In the genomic region with DNA sequence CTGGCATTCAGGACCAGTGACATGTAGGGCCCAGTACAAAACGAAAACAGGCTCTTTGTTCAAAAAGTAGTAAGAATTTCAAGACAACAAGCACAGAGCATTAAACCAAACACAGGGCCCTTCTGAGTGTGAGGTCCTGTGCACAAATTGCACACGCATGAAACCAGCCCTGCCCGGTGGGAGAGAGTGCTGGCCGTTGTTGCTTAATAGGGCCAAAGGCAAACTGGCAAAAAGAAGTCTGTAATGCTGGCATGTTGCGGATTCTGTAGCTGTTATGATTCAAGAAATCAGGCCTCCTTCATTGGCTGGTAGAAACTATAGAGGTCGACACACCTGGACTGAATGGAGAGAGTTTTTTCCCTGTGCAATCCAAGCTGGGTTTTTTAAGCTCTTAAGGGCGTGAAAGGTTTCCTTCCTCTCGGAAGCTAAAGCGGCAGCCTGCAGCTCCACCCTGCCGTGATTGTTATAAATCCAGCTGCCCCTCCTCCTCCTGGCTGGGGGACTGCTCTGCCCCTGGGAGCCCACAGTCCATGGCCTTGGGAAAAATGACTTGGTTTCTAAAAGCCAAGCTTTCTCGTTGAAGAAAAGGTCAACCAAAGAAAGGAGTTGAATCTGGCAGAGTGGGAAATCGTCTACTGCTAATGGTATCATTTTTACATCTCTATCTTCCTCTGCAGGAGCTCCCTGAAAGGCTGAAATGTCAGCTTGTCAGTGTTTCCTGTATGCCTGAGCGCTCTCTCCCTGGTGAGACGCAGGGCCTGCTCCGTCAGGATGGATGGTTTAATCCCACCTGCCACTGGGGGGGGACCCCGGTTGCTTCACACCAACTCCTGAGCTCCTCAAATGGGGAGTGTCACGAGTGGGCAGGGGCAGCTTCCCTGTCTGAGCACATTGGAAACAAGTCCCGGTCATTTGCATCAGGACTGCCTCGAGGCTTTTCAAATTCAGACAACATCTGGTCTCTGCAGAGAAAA, we compare ENCODE assay signal across 14 cellular contexts.
DNase-seq lines count a peak whose midpoint lies in the region; ATAC-seq and TF ChIP-seq lines count a peak whose summit lies in the region.
"Had no signal": no experiment of that assay in that cellular context is flagged by ENCODE, and none has a peak within 500 bp of the region (broad histone marks: within the 10 kb centered on the region; RNA-seq: fewer than 3 reads in every experiment).

No MANE protein-coding gene starts in this region.

- H2AK5ac ChIP-seq in H9 (ENCODE audit: insufficient read length, low read length), result no peak overlapping the region

- no peak overlapping the region for H4K5ac ChIP-seq in H9 (ENCODE audit: insufficient read length, low read depth, low read length)

- no CpG with 5 or more reads among the region's 19 CpGs for WGBS in H9 (ENCODE audit: extremely low coverage, insufficient read length, low lambda C conversion rate)

- no peak overlapping the region for H3K4ac ChIP-seq in H9 (ENCODE audit: low read depth, low read length)

- H3K23ac ChIP-seq in H9 (ENCODE audit: insufficient read length, low read depth, low read length), result no peak overlapping the region

- peak overlapping the region; percentile 1 for H3K4me2 ChIP-seq in H9 (ENCODE audit: insufficient read depth, insufficient read length, low read length)

- H3K4me1 Mint-ChIP-seq in H9, result peaks cover 23 to 25% of the 10 kb centered on the region in 2 experiments
- H3K4me1 Mint-ChIP-seq in stimulated activated effector memory CD8-positive, alpha-beta T cell treated with anti-CD3 and anti-CD28 coated beads, Interleukin-12 subunit alpha, Interleukin-12 subunit beta, amount 100 ng/mL, for 72 hours, result no peaks in the 10 kb centered on the region

- H3K36me3 Mint-ChIP-seq in H9 (ENCODE audit: insufficient read depth in 1 of 3, low read depth in 3 of 3), result no peaks in the 10 kb centered on the region; a peak in 1 of 7 replicates
- no peaks in the 10 kb centered on the region for H3K36me3 Mint-ChIP-seq in stimulated activated effector memory CD8-positive, alpha-beta T cell treated with anti-CD3 and anti-CD28 coated beads, Interleukin-12 subunit alpha, Interleukin-12 subunit beta, amount 100 ng/mL, for 72 hours

- H3K23me2 ChIP-seq in H9 (ENCODE audit: insufficient read length, low read depth, low read length, poor library complexity, severe bottlenecking), result no peaks in the 10 kb centered on the region

- no peak overlapping the region for H2BK5ac ChIP-seq in H9 (ENCODE audit: insufficient read length, low read length)

- no peaks in the 10 kb centered on the region for H3K27me3 ChIP-seq in H9 (ENCODE audit: insufficient read depth, low read length)
- H3K27me3 ChIP-seq in neuron (ENCODE audit: insufficient read depth, low read length), result no peaks in the 10 kb centered on the region

- no peak overlapping the region for H3T11ph ChIP-seq in H9 (ENCODE audit: low read length)

- no peak overlapping the region for H2BK12ac ChIP-seq in H9 (ENCODE audit: insufficient read length, low read depth, low read length)

- no peak overlapping the region for H4K91ac ChIP-seq in H9 (ENCODE audit: insufficient read length, low read depth, low read length)

- no peak overlapping the region for H2BK20ac ChIP-seq in H9 (ENCODE audit: low read depth, low read length, poor library complexity, severe bottlenecking)

- no peak overlapping the region for H3K27ac ChIP-seq in H9 (ENCODE audit: insufficient read length, low read depth, low read length)

- no peak overlapping the region for H3K56ac ChIP-seq in H9 (ENCODE audit: insufficient read length, low read depth, low read length)

- ATAC-seq in GM21423 (IDR thresholded peaks at IDR 0.05; ENCODE audit: unreplicated experiment) (no peak), GM21528 (IDR thresholded peaks at IDR 0.05; ENCODE audit: low FRiP score, unreplicated experiment) (no peak)
- ATAC-seq in stimulated activated effector memory CD8-positive, alpha-beta T cell treated with anti-CD3 and anti-CD28 coated beads, Interleukin-12 subunit alpha, Interleukin-12 subunit beta, amount 100 ng/mL, for 72 hours, result no peak
- ATAC-seq: activated CD4-positive, alpha-beta T cell treated with anti-CD3 and anti-CD28 coated beads for 36 hours had no signal

- peaks cover 18% of the 10 kb centered on the region for H3K27me3 Mint-ChIP-seq in H9 (ENCODE audit: low read depth)

- H3K36me3 ChIP-seq in neuron (ENCODE audit: insufficient read depth, low read length), result peaks cover 3% of the 10 kb centered on the region

- no peaks in the 10 kb centered on the region for H3K79me1 ChIP-seq in H9 (ENCODE audit: insufficient read depth, low read depth, low read length, poor library complexity, severe bottlenecking)

- peak overlapping the region; percentile 98 for H2AFZ ChIP-seq in H9 (ENCODE audit: low read length)
- H2AFZ ChIP-seq in neuron (ENCODE audit: low read depth, low read length), result peak overlapping the region; percentile 23

- no peaks in the 10 kb centered on the region for H4K20me1 ChIP-seq in H9 (ENCODE audit: control insufficient read depth, insufficient read depth, insufficient read length)

- DNase-seq in H9 (peak; percentile 54), NCI-H526 (lab: John Stamatoyannopoulos, UW) (peak; percentile 45 to 61), foreskin melanocyte (peak; percentile 8), T-helper 2 cell (no peak)
- no peak for DNase-seq in stimulated activated effector memory CD8-positive, alpha-beta T cell treated with anti-CD3 and anti-CD28 coated beads, Interleukin-12 subunit alpha, Interleukin-12 subunit beta, amount 100 ng/mL, for 72 hours (ENCODE audit: low spot score in 2 of 2)
- DNase-seq: activated CD4-positive, alpha-beta T cell treated with anti-CD3 and anti-CD28 coated beads for 36 hours; activated effector memory CD4-positive, alpha-beta T cell treated with anti-CD3 and anti-CD28 coated beads, Interleukin-2, amount 50 U/mL, for 16 hours; Caco-2; central memory CD4-positive, alpha-beta T cell; Karpas-422; stimulated activated naive CD4-positive, alpha-beta T cell treated with Interleukin-2 at 50 U/mL for 16 hours had no signal

- H3K9me3 ChIP-seq in H9 (ENCODE audit: control insufficient read depth, low read depth, low read length), result no peaks in the 10 kb centered on the region
- no peaks in the 10 kb centered on the region for H3K9me3 ChIP-seq in neuron (ENCODE audit: low read length)
- H3K9me3 ChIP-seq: Caco-2 had no signal

- no peak overlapping the region for H2BK120ac ChIP-seq in H9 (ENCODE audit: low read depth, low read length, poor library complexity, severe bottlenecking)

- peak overlapping the region; percentile 37; the same call in 1 of the 2 replicates for H3K14ac ChIP-seq in H9 (ENCODE audit: insufficient read depth, low read length)

- no peak overlapping the region for H3K18ac ChIP-seq in H9 (ENCODE audit: insufficient read length, low read depth, low read length)

- no peak overlapping the region for H3K9ac ChIP-seq in H9 (ENCODE audit: extremely low read depth, insufficient read length, low read length)

- H3K4me1 ChIP-seq in H9 (ENCODE audit: insufficient read depth, low read length) (peaks cover 5% of the 10 kb centered on the region; the same call in 1 of the 2 replicates), neuron (ENCODE audit: insufficient read depth, low read length) (peaks cover 20% of the 10 kb centered on the region)
- H3K4me1 ChIP-seq: Caco-2 had no signal

- H3K4me3 Mint-ChIP-seq in H9, result peak overlapping the region in 1 of 2 experiments; percentile 35; a peak in 2 of 5 replicates
- H3K4me3 Mint-ChIP-seq in stimulated activated effector memory CD8-positive, alpha-beta T cell treated with anti-CD3 and anti-CD28 coated beads, Interleukin-12 subunit alpha, Interleukin-12 subunit beta, amount 100 ng/mL, for 72 hours, result no peak overlapping the region
- H3K4me3 Mint-ChIP-seq: activated CD4-positive, alpha-beta T cell treated with anti-CD3 and anti-CD28 coated beads for 36 hours had no signal

- H3K79me2 ChIP-seq in H9 (ENCODE audit: insufficient read depth, low read length), result no peaks in the 10 kb centered on the region

- no peaks in the 10 kb centered on the region for H3K9me3 Mint-ChIP-seq in H9
- no peaks in the 10 kb centered on the region for H3K9me3 Mint-ChIP-seq in stimulated activated effector memory CD8-positive, alpha-beta T cell treated with anti-CD3 and anti-CD28 coated beads, Interleukin-12 subunit alpha, Interleukin-12 subunit beta, amount 100 ng/mL, for 72 hours

- H4K8ac ChIP-seq in H9 (replicated peaks; ENCODE audit: insufficient read length, low read depth, low read length), result no peak overlapping the region

- H3K27ac Mint-ChIP-seq in H9, result peak overlapping the region in 2 of 3 experiments; percentile 30 to 83; a peak in 4 of 7 replicates
- H3K27ac Mint-ChIP-seq in stimulated activated effector memory CD8-positive, alpha-beta T cell treated with anti-CD3 and anti-CD28 coated beads, Interleukin-12 subunit alpha, Interleukin-12 subunit beta, amount 100 ng/mL, for 72 hours, result no peak overlapping the region

- TF ChIP-seq CTCF in H9 (conservative IDR thresholded peaks at IDR 0.05), result no peak

- H3K4me3 ChIP-seq in neuron (ENCODE audit: low read length), result peak overlapping the region; percentile 34

- H2BK15ac ChIP-seq in H9 (ENCODE audit: low read depth, low read length), result no peak overlapping the region

Comparison
In these comparisons a context has a peak if more than half of its experiments do, and no peak if none do; other contexts are left out.
1. DNase-seq: peak in H9 (single experiment), NCI-H526 (2 of 2) and foreskin melanocyte (single experiment); none in stimulated activated effector memory CD8-positive, alpha-beta T cell treated with anti-CD3 and anti-CD28 coated beads, Interleukin-12 subunit alpha, Interleukin-12 subunit beta, amount 100 ng/mL, for 72 hours (0 of 2) and T-helper 2 cell (0 of 5).